ENCODE assay signal across 8 cellular contexts in genomic region chr1:227729881-227730629, GRCh38.
DNase-seq lines count a peak whose midpoint lies in the region; ATAC-seq and TF ChIP-seq lines count a peak whose summit lies in the region.

No MANE protein-coding gene starts in this region.

- no peaks in the 10 kb centered on the region for H3K79me2 ChIP-seq in parathyroid adenoma

- DNase-seq in DMS 273 (lab: John Stamatoyannopoulos, UW; ENCODE audit: unreplicated experiment), result peak; percentile 83
- peak; percentile 18 for DNase-seq in NCI-H82 treated with DMSO at 0.1 percent for 48 hours (lab: John Stamatoyannopoulos, UW; ENCODE audit: unreplicated experiment)
- DNase-seq in activated effector memory CD4-positive, alpha-beta T cell treated with Interleukin-2 at 50 U/mL for 16 hours, result peak; percentile 33
- DNase-seq in globus pallidus (ENCODE audit: low spot score), result peak; percentile 49
- DNase-seq in NCI-H774 (lab: John Stamatoyannopoulos, UW), result no peak

- TF ChIP-seq CTCF in parathyroid adenoma (IDR thresholded peaks at IDR 0.05), result peak; percentile 54

- H3K9me3 ChIP-seq in parathyroid adenoma (ENCODE audit: control insufficient read depth, low read length), result no peaks in the 10 kb centered on the region

- H3K4me3 ChIP-seq in parathyroid adenoma (ENCODE audit: low read depth, low read length), result no peak overlapping the region

- H3K27me3 ChIP-seq in parathyroid adenoma (ENCODE audit: control insufficient read depth, insufficient read depth, low read length), result no peaks in the 10 kb centered on the region

- H3K4me1 ChIP-seq in parathyroid adenoma, result peaks cover 13% of the 10 kb centered on the region

- no peak overlapping the region for H3K9ac ChIP-seq in parathyroid adenoma

- H3K27ac ChIP-seq in parathyroid adenoma, result no peak overlapping the region

- ATAC-seq in GM21723 (IDR thresholded peaks at IDR 0.05; ENCODE audit: unreplicated experiment) (peak; percentile 34), GM18498 (IDR thresholded peaks at IDR 0.05; ENCODE audit: unreplicated experiment) (no peak)

- H3K4me2 ChIP-seq in parathyroid adenoma (ENCODE audit: low read length), result no peak overlapping the region

- no peak overlapping the region for H2AFZ ChIP-seq in parathyroid adenoma

- no peaks in the 10 kb centered on the region for H3K36me3 ChIP-seq in parathyroid adenoma (ENCODE audit: control insufficient read depth, insufficient read depth, low read length)
